In the genomic region with DNA sequence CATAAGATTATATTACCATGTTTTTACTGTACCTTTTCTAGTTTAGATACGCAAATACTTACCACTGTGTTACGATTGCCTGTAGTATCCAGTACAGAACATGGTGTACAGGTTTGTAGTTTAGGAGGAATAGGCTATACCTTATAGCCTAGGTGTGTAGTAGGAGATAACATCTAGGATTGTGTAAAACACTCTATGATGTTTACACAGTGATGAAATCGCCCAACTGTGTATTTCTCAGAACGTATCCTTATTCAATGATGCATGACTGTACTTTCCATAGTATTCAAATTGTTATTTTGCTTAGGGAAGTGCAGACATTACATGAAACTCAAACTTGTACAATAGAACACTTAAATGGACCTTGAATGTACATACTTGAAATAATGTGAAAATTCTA, we compare ENCODE assay signal across 14 cellular contexts.
"Had no signal": no experiment of that assay in that cellular context is flagged by ENCODE, and none has a peak within 500 bp of the region (broad histone marks: within the 10 kb centered on the region; RNA-seq: fewer than 3 reads in every experiment).

No MANE protein-coding gene starts in this region.

- ATAC-seq: activated naive CD4-positive, alpha-beta T cell treated with anti-CD3 and anti-CD28 coated beads, Interleukin-2, amount 50 U/mL, for 72 hours had no signal

- H3K36me3 ChIP-seq: esophagus squamous epithelium, upper lobe of left lung had no signal

- H3K27ac ChIP-seq: esophagus squamous epithelium, upper lobe of left lung had no signal

- H3K4me3 ChIP-seq: esophagus squamous epithelium, upper lobe of left lung had no signal

- DNase-seq: activated CD4-positive, alpha-beta T cell treated with anti-CD3 and anti-CD28 coated beads, Interleukin-2, amount 50 U/mL, for 1 hour; activated effector memory CD4-positive, alpha-beta T cell treated with anti-CD3 and anti-CD28 coated beads, Interleukin-2, amount 50 U/mL, for 16 hours; activated T-cell treated with anti-CD3 and anti-CD28 coated beads, Interleukin-2, amount 50 U/mL, for 1 hour; amniotic stem cell; cerebellar nuclear complex; dermis blood vessel endothelial cell; endodermal cell; esophagus squamous epithelium; foreskin fibroblast; glutamatergic neuron; stimulated activated CD4-positive, alpha-beta T cell treated with anti-CD3 and anti-CD28 coated beads, Interleukin-2, amount 100 ng/mL, for 48 hours; stimulated activated CD8-positive, alpha-beta memory T cell treated with anti-CD3 and anti-CD28 coated beads, Interleukin-4, amount 100 ng/mL, for 48 hours; upper lobe of left lung had no signal

- H3K27me3 ChIP-seq: esophagus squamous epithelium, upper lobe of left lung had no signal

- H3K4me1 ChIP-seq: esophagus squamous epithelium, upper lobe of left lung had no signal

- H3K9me3 ChIP-seq: esophagus squamous epithelium had no signal
